Comparison of ENCODE assay signal across 15 cellular contexts in the genomic region with DNA sequence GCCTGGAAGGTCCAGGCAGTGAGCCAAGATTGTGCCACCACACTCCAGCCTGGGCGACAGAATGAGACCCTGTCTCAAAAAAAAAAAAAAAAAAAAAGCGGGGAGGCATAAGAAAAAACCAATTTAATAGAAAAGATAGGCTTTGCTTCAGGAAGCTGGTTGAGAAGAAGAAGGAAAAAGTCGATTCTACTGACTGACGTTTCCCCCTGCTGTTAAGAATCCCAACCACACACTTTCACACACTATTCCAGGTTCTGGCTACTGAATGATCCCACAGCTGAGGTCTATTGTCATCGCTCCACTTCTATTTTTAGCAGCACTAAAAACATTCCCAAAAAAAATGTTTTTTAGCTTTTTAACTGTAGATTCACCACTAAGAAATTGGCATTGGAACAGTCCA. TPM values are rescaled to one million over a fixed set of nuclear protein-coding genes. Genes with fewer than 3 reads are reported as not detected.
DNase-seq lines count a peak whose midpoint lies in the region; ATAC-seq and TF ChIP-seq lines count a peak whose summit lies in the region.
"Had no signal": no experiment of that assay in that cellular context is flagged by ENCODE, and none has a peak within 500 bp of the region (broad histone marks: within the 10 kb centered on the region; RNA-seq: fewer than 3 reads in every experiment).

No MANE protein-coding gene starts in this region.

- CTCF ChIA-PET in A673 (lab: Charles Lee) = interaction anchor here (0.6 to 0.8 kb wide), 3 partner anchors 45 to 361 kb away, joined by 3 to 7 read pairs (median 7); no protein-coding TSS in a partner anchor
- CTCF ChIA-PET in WTC11 (lab: Charles Lee) = interaction anchor here (0.6 to 0.8 kb wide), 5 partner anchors 30 to 494 kb away, joined by 3 to 6 read pairs (median 4); no protein-coding TSS in a partner anchor
- CTCF ChIA-PET in activated CD8-positive, alpha-beta T cell treated with anti-CD3 and anti-CD28 coated beads for 36 hours (lab: Charles Lee) = no interaction called here

- TF ChIP-seq CTCF in A673 (conservative IDR thresholded peaks at IDR 0.05; ENCODE audit: low read depth, low read length) (peak; percentile 38), WTC11 (IDR thresholded peaks at IDR 0.05) (no peak), foreskin fibroblast (IDR thresholded peaks at IDR 0.05; ENCODE audit: low read depth, low read length) (peak; percentile 7), left lung (IDR thresholded peaks at IDR 0.05) (no peak)
- no peak for TF ChIP-seq CTCF in activated CD8-positive, alpha-beta T cell treated with anti-CD3 and anti-CD28 coated beads for 36 hours (IDR thresholded peaks at IDR 0.05)

- H3K36me3 Mint-ChIP-seq in WTC11 = peaks cover 34% of the 10 kb centered on the region
- peaks cover 38% of the 10 kb centered on the region for H3K36me3 Mint-ChIP-seq in activated CD8-positive, alpha-beta T cell treated with anti-CD3 and anti-CD28 coated beads for 36 hours (ENCODE audit: low read depth)

- H3K4me3 ChIP-seq in A673 (ENCODE audit: low read depth, low read length, poor library complexity, severe bottlenecking) = no peak overlapping the region
- no peak overlapping the region for H3K4me3 ChIP-seq in GM23248
- H3K4me3 ChIP-seq in foreskin fibroblast (ENCODE audit: low read depth in 1 of 2, low read length in 2 of 2) = no peak overlapping the region
- no peak overlapping the region for H3K4me3 ChIP-seq in left lung
- H3K4me3 ChIP-seq: esophagus squamous epithelium had no signal

- H4K20me1 ChIP-seq in GM23248 (ENCODE audit: insufficient read depth) = no peaks in the 10 kb centered on the region

- H3K9me3 ChIP-seq in A673 (ENCODE audit: low read depth, low read length, poor library complexity, severe bottlenecking) = no peaks in the 10 kb centered on the region
- no peaks in the 10 kb centered on the region for H3K9me3 ChIP-seq in GM23248 (ENCODE audit: low read depth)
- no peaks in the 10 kb centered on the region for H3K9me3 ChIP-seq in left lung
- H3K9me3 ChIP-seq: esophagus squamous epithelium had no signal

- H3K36me3 ChIP-seq in A673 (ENCODE audit: insufficient read depth, low read length, poor library complexity, severe bottlenecking) (peaks cover 43% of the 10 kb centered on the region), GM23248 (ENCODE audit: low read depth) (peaks cover 20% of the 10 kb centered on the region), left lung (peaks cover 3 to 40% of the 10 kb centered on the region in 2 donors)

- no peak overlapping the region for H3K27ac ChIP-seq in A673 (ENCODE audit: low read depth, low read length, poor library complexity, severe bottlenecking)
- H3K27ac ChIP-seq in GM23248 = no peak overlapping the region
- no peak overlapping the region for H3K27ac ChIP-seq in left lung
- H3K27ac ChIP-seq: esophagus squamous epithelium had no signal

- peak; percentile 57; the same call in 1 of the 2 replicates for ATAC-seq in WTC11
- ATAC-seq in GM21528 (IDR thresholded peaks at IDR 0.05; ENCODE audit: low FRiP score, unreplicated experiment) = no peak
- no peak for ATAC-seq in left lung
- no peak for ATAC-seq in activated CD8-positive, alpha-beta T cell treated with anti-CD3 and anti-CD28 coated beads for 36 hours
- ATAC-seq: stimulated activated memory B cell treated with anti-CD40 and anti-IgM and Interleukin-4, amounts not matched to agents 10 μg/mL and 1 μg/mL and 100 μg/mL, for 72 hours had no signal

- no peaks in the 10 kb centered on the region for H3K4me1 Mint-ChIP-seq in WTC11
- H3K4me1 Mint-ChIP-seq in activated CD8-positive, alpha-beta T cell treated with anti-CD3 and anti-CD28 coated beads for 36 hours (ENCODE audit: low read depth) = peaks cover 10% of the 10 kb centered on the region
- H3K4me1 Mint-ChIP-seq: central memory CD8-positive, alpha-beta T cell; stimulated activated memory B cell treated with anti-CD40 and anti-IgM and Interleukin-4, amounts not matched to agents 10 μg/mL and 1 μg/mL and 100 μg/mL, for 72 hours had no signal

- no peak overlapping the region for H2AFZ ChIP-seq in GM23248

- H3K27me3 ChIP-seq in A673 (replicated peaks; ENCODE audit: insufficient read depth, low read depth, low read length, poor library complexity) (no peaks in the 10 kb centered on the region), GM23248 (replicated peaks; ENCODE audit: insufficient read depth) (no peaks in the 10 kb centered on the region), left lung (no peaks in the 10 kb centered on the region)
- H3K27me3 ChIP-seq: esophagus squamous epithelium had no signal

- H3K79me2 ChIP-seq in GM23248 (ENCODE audit: insufficient read depth) = peaks cover 4% of the 10 kb centered on the region; the same call in 1 of the 2 replicates

- peaks cover 35% of the 10 kb centered on the region for H3F3A ChIP-seq in GM23248 (ENCODE audit: insufficient read depth)

- H3K4me3 Mint-ChIP-seq in WTC11 = no peak overlapping the region
- H3K4me3 Mint-ChIP-seq in activated CD8-positive, alpha-beta T cell treated with anti-CD3 and anti-CD28 coated beads for 36 hours = no peak overlapping the region
- H3K4me3 Mint-ChIP-seq: CD14-positive monocyte; central memory CD8-positive, alpha-beta T cell; stimulated activated memory B cell treated with anti-CD40 and anti-IgM and Interleukin-4, amounts not matched to agents 10 μg/mL and 1 μg/mL and 100 μg/mL, for 72 hours; T-helper 2 cell treated with Interferon-gamma antibody and Interleukin-4, amounts not matched to agents 5 μg/mL and 100 μg/mL, for 36 hours had no signal

- H3K9me2 ChIP-seq in GM23248 (ENCODE audit: insufficient read depth) = no peaks in the 10 kb centered on the region

- no peak overlapping the region for H3K9ac ChIP-seq in GM23248

- no TSS peak for BruUV-seq in A673 (replicated peaks; lab: Mats Ljungman, UMichigan)

- DNase-seq in A673 (ENCODE audit: low spot score) (peak; percentile 26), GM23248 (peak; percentile 32), WTC11 (ENCODE audit: low spot score) (no peak), foreskin fibroblast (peak; percentile 14 to 43), LoVo (ENCODE audit: low spot score) (no peak), left lung (no peak)
- no peak for DNase-seq in activated CD8-positive, alpha-beta T cell treated with anti-CD3 and anti-CD28 coated beads for 36 hours
- DNase-seq: activated CD4-positive, alpha-beta T cell treated with anti-CD3 and anti-CD28 coated beads, Interleukin-2, amount 50 U/mL, for 48 hours; activated gamma-delta T cell treated with Interleukin-2 at 50 U/mL for 16 hours; esophagus squamous epithelium had no signal

- WGBS in GM23248 (ENCODE audit: low coverage in 1 of 2, low lambda C conversion rate in 2 of 2, missing lambda C conversion rate in 2 of 2), 2 experiments = 67 to 72% methylated on average over 5 of the region's 5 CpGs

- in situ Hi-C loops in GM23248 (cut with MboI) = no loop called here

- no peaks in the 10 kb centered on the region for H3K27me3 Mint-ChIP-seq in WTC11 (ENCODE audit: low read depth)
- H3K27me3 Mint-ChIP-seq in activated CD8-positive, alpha-beta T cell treated with anti-CD3 and anti-CD28 coated beads for 36 hours = no peaks in the 10 kb centered on the region
- H3K27me3 Mint-ChIP-seq: central memory CD8-positive, alpha-beta T cell; stimulated activated memory B cell treated with anti-CD40 and anti-IgM and Interleukin-4, amounts not matched to agents 10 μg/mL and 1 μg/mL and 100 μg/mL, for 72 hours had no signal

- H3K9me3 Mint-ChIP-seq in WTC11 = no peaks in the 10 kb centered on the region
- no peaks in the 10 kb centered on the region for H3K9me3 Mint-ChIP-seq in activated CD8-positive, alpha-beta T cell treated with anti-CD3 and anti-CD28 coated beads for 36 hours
- H3K9me3 Mint-ChIP-seq: CD14-positive monocyte; central memory CD8-positive, alpha-beta T cell; stimulated activated memory B cell treated with anti-CD40 and anti-IgM and Interleukin-4, amounts not matched to agents 10 μg/mL and 1 μg/mL and 100 μg/mL, for 72 hours; T-helper 2 cell treated with Interferon-gamma antibody and Interleukin-4, amounts not matched to agents 5 μg/mL and 100 μg/mL, for 36 hours had no signal

- no peak overlapping the region for H3K4me2 ChIP-seq in GM23248 (ENCODE audit: unreplicated experiment)

- H3K4me1 ChIP-seq in A673 (ENCODE audit: insufficient read depth, low read length, poor library complexity, severe bottlenecking) (peaks cover 16% of the 10 kb centered on the region), GM23248 (ENCODE audit: insufficient read depth) (peaks cover 19% of the 10 kb centered on the region), left lung (peaks cover 0 to 6% of the 10 kb centered on the region in 2 donors)

- no peak overlapping the region for H3K27ac Mint-ChIP-seq in WTC11
- H3K27ac Mint-ChIP-seq in activated CD8-positive, alpha-beta T cell treated with anti-CD3 and anti-CD28 coated beads for 36 hours = no peak overlapping the region
- H3K27ac Mint-ChIP-seq: stimulated activated memory B cell treated with anti-CD40 and anti-IgM and Interleukin-4, amounts not matched to agents 10 μg/mL and 1 μg/mL and 100 μg/mL, for 72 hours had no signal

- intact Hi-C loops in A673 (cut with micrococcal nuclease; ENCODE audit: unreplicated experiment) = no loop called here
- intact Hi-C loops in left lung (cut with DNase I) = no loop called here
- intact Hi-C loops in activated CD8-positive, alpha-beta T cell treated with anti-CD3 and anti-CD28 coated beads for 36 hours (cut with micrococcal nuclease) = no loop called here

- POLR2A ChIA-PET in A673 (lab: Charles Lee; ENCODE audit: low non-redundant PET) (interaction anchor here (0.7 kb wide), 1 partner anchor 17 kb away, joined by 6 read pairs; no protein-coding TSS in a partner anchor), WTC11 (lab: Charles Lee) (interaction anchor here (0.6 to 0.8 kb wide), 4 partner anchors 20 to 384 kb away, joined by 6 to 9 read pairs (median 8); no protein-coding TSS in a partner anchor)
- POLR2A ChIA-PET in activated CD8-positive, alpha-beta T cell treated with anti-CD3 and anti-CD28 coated beads for 36 hours (lab: Charles Lee) = interaction anchor here (0.6 to 0.9 kb wide), 3 partner anchors 14 to 440 kb away, joined by 3 to 4 read pairs (median 3); no protein-coding TSS in a partner anchor

TF ChIP-seq in WTC11, 78 proteins besides CTCF, POLR2A, EP300 and RAD21 (continues in another document):
- TF ChIP-seq GTF2I (CRISPR knock-in tag; conservative IDR thresholded peaks at IDR 0.05) (no peak), ZNF263 (CRISPR knock-in tag; IDR thresholded peaks at IDR 0.05; ENCODE audit: low read depth) (no peak)

RNA-seq across cellular contexts. Expression of gene CHCHD5, which starts 6.7 kb away (rescaled TPM):
- total RNA-seq in A673 (2021) = 37.1 and 41.4 TPM in 2 replicates
- 7.1 and 9.5 TPM in 2 replicates for total RNA-seq in GM23248 (2014; rRNA removed; shearing (Covaris generic))
- 55.4 and 57.8 TPM in 2 replicates for polyA plus RNA-seq in GM23248 (2016; fragmentation: Nextera tagmentation; extraction: Ambion mirVana)
- total RNA-seq in WTC11 (2021) = 33.2 to 36.5 TPM (median 33.7 TPM) in 3 replicates
- total RNA-seq in left lung = 10 to 100 TPM; 26.8 to 28.7 TPM
- 10 to 100 TPM; 34.8 to 37.5 TPM for total RNA-seq in activated CD8-positive, alpha-beta T cell treated with anti-CD3 and anti-CD28 coated beads for 36 hours

RNA-seq across cellular contexts. Expression of gene POLR1B, which starts 35.5 kb away (rescaled TPM):
- 53.9 and 70.0 TPM in 2 replicates for total RNA-seq in A673 (2021)
- total RNA-seq in GM23248 (2014; rRNA removed; shearing (Covaris generic)) = 9.2 and 16.5 TPM in 2 replicates
- 8.2 and 9.8 TPM in 2 replicates for polyA plus RNA-seq in GM23248 (2016; fragmentation: Nextera tagmentation; extraction: Ambion mirVana)
- total RNA-seq in WTC11 (2021) = 42.8 to 51.2 TPM (median 50.2 TPM) in 3 replicates
- total RNA-seq in left lung = 10 to 100 TPM; 20.2 to 25.3 TPM
- total RNA-seq in activated CD8-positive, alpha-beta T cell treated with anti-CD3 and anti-CD28 coated beads for 36 hours = 10 to 100 TPM; 54.1 to 55.9 TPM

Comparison
In these comparisons a context has a peak if more than half of its experiments do, and no peak if none do; other contexts are left out.
1. DNase-seq: peak in A673 (single experiment), GM23248 (single experiment) and foreskin fibroblast (2 of 2); none in WTC11 (single experiment), LoVo (single experiment), left lung (0 of 2) and activated CD8-positive, alpha-beta T cell treated with anti-CD3 and anti-CD28 coated beads for 36 hours (single experiment).
2. CTCF ChIP-seq: peak in A673 (single experiment) and foreskin fibroblast (single experiment); none in WTC11 (single experiment), left lung (0 of 2) and activated CD8-positive, alpha-beta T cell treated with anti-CD3 and anti-CD28 coated beads for 36 hours (single experiment).